ENCODE assay signal across 23 cellular contexts in the genomic region with DNA sequence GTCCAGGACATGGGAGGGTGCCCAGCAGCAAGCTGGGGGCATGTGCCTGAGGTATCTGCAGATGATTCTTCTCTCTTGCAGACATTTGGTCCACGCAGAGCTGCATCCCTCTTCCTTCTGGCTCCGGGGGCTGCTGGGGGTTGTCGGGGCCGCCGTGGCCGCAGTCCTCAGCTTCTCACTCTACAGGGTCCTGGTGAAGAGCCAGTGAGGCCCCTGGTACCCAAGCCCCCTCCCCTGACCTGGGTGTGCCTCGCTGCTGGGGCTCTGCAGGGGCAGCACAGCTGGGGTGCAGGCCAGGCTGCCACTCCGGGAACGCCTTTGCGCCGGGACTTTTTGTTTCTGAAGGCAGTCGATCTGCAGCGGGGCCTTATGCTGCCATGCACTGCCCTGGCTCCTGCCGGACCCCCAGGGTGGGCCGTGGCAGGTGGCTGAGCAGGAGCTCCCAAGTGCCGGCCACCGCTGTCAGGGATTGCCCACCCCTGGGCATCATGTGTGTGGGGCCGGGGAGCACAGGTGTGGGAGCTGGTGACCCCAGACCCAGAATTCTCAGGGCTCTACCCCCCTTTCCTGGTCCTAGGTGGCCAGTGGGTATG. TPM values are rescaled to one million over a fixed set of nuclear protein-coding genes. Genes with fewer than 3 reads are reported as not detected.
"Had no signal": no experiment of that assay in that cellular context is flagged by ENCODE, and none has a peak within 500 bp of the region (broad histone marks: within the 10 kb centered on the region; RNA-seq: fewer than 3 reads in every experiment).

No MANE protein-coding gene starts in this region.

- H3K9me3 ChIP-seq: right atrium auricular region, suprapubic skin, tibial artery, upper lobe of right lung had no signal

- FAIRE-seq: colon, keratinocyte had no signal

- H3K79me2 ChIP-seq: parathyroid adenoma had no signal

- ATAC-seq: left cardiac atrium; naive thymus-derived CD4-positive, alpha-beta T cell; upper lobe of right lung had no signal

- H3K4me3 ChIP-seq: right atrium auricular region, suprapubic skin, tibial artery, upper lobe of right lung had no signal

- H2AFZ ChIP-seq: parathyroid adenoma had no signal

- H3K27ac ChIP-seq: parathyroid adenoma, suprapubic skin, tibial artery, upper lobe of right lung had no signal

- H3K9ac ChIP-seq: parathyroid adenoma had no signal

- H3K27me3 ChIP-seq: right atrium auricular region, upper lobe of right lung had no signal

- DNase-seq: activated CD4-positive, alpha-beta T cell treated with anti-CD3 and anti-CD28 coated beads for 4 hours; activated CD4-positive, alpha-beta T cell treated with anti-CD3 and anti-CD28 coated beads, Interleukin-2, amount 50 U/mL, for 4 hours; activated effector memory CD4-positive, alpha-beta T cell treated with Interleukin-2 at 50 U/mL for 16 hours; activated naive CD4-positive, alpha-beta T cell treated with Interleukin-2 at 50 U/mL for 16 hours; activated T-cell treated with anti-CD3 and anti-CD28 coated beads for 4 hours; anterior cingulate cortex; effector memory CD4-positive, alpha-beta T cell; foreskin fibroblast; head of caudate nucleus; hippocampal formation; left cardiac atrium; left ventricle myocardium superior; midbrain; naive thymus-derived CD4-positive, alpha-beta T cell; nucleus accumbens; stimulated activated naive CD4-positive, alpha-beta T cell; tibial artery; upper lobe of right lung had no signal

RNA-seq across cellular contexts. Expression of gene RHBDL1, which starts 2.0 kb away (rescaled TPM):
- polyA plus RNA-seq: naive thymus-derived CD4-positive, alpha-beta T cell had no signal
